Comparison of ENCODE assay signal across 30 cellular contexts in the genomic region with DNA sequence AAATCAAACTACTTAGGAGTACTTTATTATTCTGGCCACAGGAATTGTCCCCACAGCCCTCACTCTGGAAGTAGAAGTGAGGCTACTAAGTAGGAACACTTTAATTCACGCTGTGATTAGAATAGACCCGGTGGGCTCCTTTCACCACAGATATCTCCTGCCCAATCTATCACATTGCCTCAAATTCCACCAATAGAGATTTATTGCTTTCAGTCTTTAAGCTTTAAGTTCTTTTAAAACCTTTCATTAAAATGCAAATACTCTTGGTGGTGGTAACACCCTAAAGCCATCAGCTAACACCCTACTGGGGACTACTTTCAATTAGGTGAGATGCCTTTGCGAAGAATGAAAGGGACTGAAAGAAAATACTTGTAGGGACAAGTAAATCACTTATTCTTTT.
"Had no signal": no experiment of that assay in that cellular context is flagged by ENCODE, and none has a peak within 500 bp of the region (broad histone marks: within the 10 kb centered on the region; RNA-seq: fewer than 3 reads in every experiment).

No MANE protein-coding gene starts in this region.

- H3K27me3 ChIP-seq: brain microvascular endothelial cell, esophagus muscularis mucosa, pancreas had no signal

- H3K27ac ChIP-seq: brain microvascular endothelial cell, esophagus muscularis mucosa, pancreas, prostate gland, skin epidermis, thoracic aorta had no signal

- H3K9me3 Mint-ChIP-seq: activated CD4-positive, alpha-beta memory T cell treated with anti-CD3 and anti-CD28 coated beads, Interleukin-2, amount 10 ng/mL, durations not matched to agents 7 days and 5 days; activated CD4-positive, alpha-beta T cell treated with anti-CD3 and anti-CD28 coated beads, Interleukin-2, amount 10 ng/mL, durations not matched to agents 7 days and 5 days; mesothelial cell of epicardium had no signal

- DNase-seq: activated CD4-positive, alpha-beta memory T cell treated with anti-CD3 and anti-CD28 coated beads, Interleukin-2, amount 10 ng/mL, durations not matched to agents 7 days and 5 days; activated CD4-positive, alpha-beta T cell treated with anti-CD3 and anti-CD28 coated beads for 1 hour; activated CD4-positive, alpha-beta T cell treated with anti-CD3 and anti-CD28 coated beads, Interleukin-2, amount 10 ng/mL, durations not matched to agents 7 days and 5 days; activated CD8-positive, alpha-beta memory T cell treated with anti-CD3 and anti-CD28 coated beads, Interleukin-2, amount 50 U/mL, for 48 hours; activated gamma-delta T cell treated with Interleukin-2 at 50 U/mL for 16 hours; activated naive CD4-positive, alpha-beta T cell treated with anti-CD3 and anti-CD28 coated beads, Interleukin-2, amount 50 U/mL, for 16 hours; activated T-cell treated with anti-CD3 and anti-CD28 coated beads, Interleukin-2, amount 50 U/mL, for 4 hours; amniotic stem cell; brain microvascular endothelial cell; caudate nucleus; foreskin melanocyte; islet precursor cell; left ventricle myocardium superior; naive thymus-derived CD4-positive, alpha-beta T cell; nucleus accumbens; pancreas; retina; stimulated activated CD4-positive, alpha-beta T cell treated with anti-CD3 and anti-CD28 coated beads, Interleukin-12 subunit alpha, Interleukin-12 subunit beta, amount 100 ng/mL, for 4 hours; stimulated activated CD4-positive, alpha-beta T cell treated with anti-CD3 and anti-CD28 coated beads, Interleukin-4, amount 100 ng/mL, for 1 hour; stimulated activated naive CD8-positive, alpha-beta T cell treated with anti-CD3 and anti-CD28 coated beads, Interleukin-15, Interleukin-2, amounts not matched to agents 100 U/mL and 50 U/mL, for 24 hours; T-helper 17 cell; T1000; trophoblast cell had no signal

- H3K36me3 Mint-ChIP-seq: mesothelial cell of epicardium; naive thymus-derived CD4-positive, alpha-beta T cell had no signal

- H3K4me3 ChIP-seq: esophagus muscularis mucosa, pancreas, prostate gland, skin epidermis, thoracic aorta had no signal

- H3K36me3 ChIP-seq: brain microvascular endothelial cell, esophagus muscularis mucosa, pancreas, prostate gland, thoracic aorta had no signal

- H3K9me3 ChIP-seq: esophagus muscularis mucosa, pancreas, prostate gland, thoracic aorta had no signal

- H3K4me1 Mint-ChIP-seq: activated CD4-positive, alpha-beta memory T cell treated with anti-CD3 and anti-CD28 coated beads, Interleukin-2, amount 10 ng/mL, durations not matched to agents 7 days and 5 days; activated CD4-positive, alpha-beta T cell treated with anti-CD3 and anti-CD28 coated beads, Interleukin-2, amount 10 ng/mL, durations not matched to agents 7 days and 5 days; activated T-helper 17 cell treated with anti-CD3 and anti-CD28 coated beads, Interleukin-2, amount 50 U/mL, for 72 hours; T-helper 17 cell had no signal

- ATAC-seq: activated T-cell treated with anti-CD3 and anti-CD28 coated beads, Interleukin-2, amount 50 U/mL, for 4 hours; activated T-helper 17 cell treated with anti-CD3 and anti-CD28 coated beads, Interleukin-2, amount 50 U/mL, for 72 hours; left ventricle myocardium superior; naive thymus-derived CD4-positive, alpha-beta T cell; pancreas; sciatic nerve; stimulated activated naive CD8-positive, alpha-beta T cell treated with anti-CD3 and anti-CD28 coated beads, Interleukin-15, Interleukin-2, amounts not matched to agents 100 U/mL and 50 U/mL, for 24 hours; T-helper 17 cell had no signal

- H3K27ac Mint-ChIP-seq: activated CD4-positive, alpha-beta memory T cell treated with anti-CD3 and anti-CD28 coated beads, Interleukin-2, amount 10 ng/mL, durations not matched to agents 7 days and 5 days; activated CD4-positive, alpha-beta T cell treated with anti-CD3 and anti-CD28 coated beads, Interleukin-2, amount 10 ng/mL, durations not matched to agents 7 days and 5 days; activated T-helper 17 cell treated with anti-CD3 and anti-CD28 coated beads, Interleukin-2, amount 50 U/mL, for 72 hours; naive thymus-derived CD4-positive, alpha-beta T cell; T-helper 17 cell had no signal

- H3K27me3 Mint-ChIP-seq: activated CD4-positive, alpha-beta memory T cell treated with anti-CD3 and anti-CD28 coated beads, Interleukin-2, amount 10 ng/mL, durations not matched to agents 7 days and 5 days; activated CD4-positive, alpha-beta T cell treated with anti-CD3 and anti-CD28 coated beads, Interleukin-2, amount 10 ng/mL, durations not matched to agents 7 days and 5 days; activated T-helper 17 cell treated with anti-CD3 and anti-CD28 coated beads, Interleukin-2, amount 50 U/mL, for 72 hours; naive thymus-derived CD4-positive, alpha-beta T cell; T-helper 17 cell had no signal

- H3K4me1 ChIP-seq: esophagus muscularis mucosa, pancreas, prostate gland had no signal

- H3K4me3 Mint-ChIP-seq: activated CD4-positive, alpha-beta memory T cell treated with anti-CD3 and anti-CD28 coated beads, Interleukin-2, amount 10 ng/mL, durations not matched to agents 7 days and 5 days; activated CD4-positive, alpha-beta T cell treated with anti-CD3 and anti-CD28 coated beads, Interleukin-2, amount 10 ng/mL, durations not matched to agents 7 days and 5 days; activated T-cell treated with anti-CD3 and anti-CD28 coated beads, Interleukin-2, amount 50 U/mL, for 4 hours; activated T-helper 17 cell treated with anti-CD3 and anti-CD28 coated beads, Interleukin-2, amount 50 U/mL, for 72 hours; mesothelial cell of epicardium; naive thymus-derived CD4-positive, alpha-beta T cell; T-helper 17 cell had no signal
